ENCODE assay signal across 15 cellular contexts in the genomic region with DNA sequence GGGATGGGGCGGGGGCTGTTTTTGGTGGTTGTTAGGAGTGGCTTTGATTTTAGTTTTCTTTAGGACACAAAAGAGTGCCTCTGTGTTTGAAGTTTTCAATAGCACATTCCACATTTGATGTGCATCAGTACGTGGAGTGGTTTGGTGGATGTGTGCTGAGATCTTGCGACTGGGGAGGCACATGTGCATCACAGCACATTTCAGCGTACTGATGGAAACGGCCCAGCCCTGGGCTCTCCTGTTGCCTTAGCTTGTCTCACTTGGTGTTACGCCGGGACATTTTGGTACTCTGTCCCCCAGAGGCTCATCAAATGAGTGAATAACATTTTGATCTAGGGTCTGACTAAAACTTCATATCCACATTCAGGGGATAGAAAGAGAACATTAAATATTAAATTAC.
DNase-seq lines count a peak whose midpoint lies in the region; ATAC-seq and TF ChIP-seq lines count a peak whose summit lies in the region.
"Had no signal": no experiment of that assay in that cellular context is flagged by ENCODE, and none has a peak within 500 bp of the region (broad histone marks: within the 10 kb centered on the region; RNA-seq: fewer than 3 reads in every experiment).

No MANE protein-coding gene starts in this region.

- peak; percentile 35 for ATAC-seq in left ventricle myocardium superior
- ATAC-seq in natural killer cell, result no peak
- ATAC-seq in HG03108 (IDR thresholded peaks at IDR 0.05; ENCODE audit: unreplicated experiment), result no peak

- DNase-seq in left ventricle myocardium superior, result no peak
- no peak for DNase-seq in cardiac septum (ENCODE audit: low spot score)
- no peak for DNase-seq in activated naive CD8-positive, alpha-beta T cell treated with anti-CD3 and anti-CD28 coated beads for 36 hours
- no peak for DNase-seq in natural killer cell
- no peak for DNase-seq in vagina (ENCODE audit: extremely low spot score in 2 of 2)
- no peak for DNase-seq in Kasumi-1 (lab: John Stamatoyannopoulos, UW)
- DNase-seq in effector CD8-positive, alpha-beta T cell (lab: John Stamatoyannopoulos, UW), result no peak
- DNase-seq: activated T-cell treated with anti-CD3 and anti-CD28 coated beads for 4 hours, DMS153, MM.1S, NCI-H2081, NCI-H774, WERI-Rb-1 had no signal

- peak overlapping the region; percentile 27 for H3K4me3 Mint-ChIP-seq in activated naive CD8-positive, alpha-beta T cell treated with anti-CD3 and anti-CD28 coated beads for 36 hours
- H3K4me3 Mint-ChIP-seq in natural killer cell, result no peak overlapping the region
- H3K4me3 Mint-ChIP-seq: dendritic cell treated with granulocyte-macrophage colony-stimulating factor and Interleukin-4, amounts not matched to agents 40 ng/mL and 50 ng/mL, for 4 days had no signal

- H3K36me3 Mint-ChIP-seq in activated naive CD8-positive, alpha-beta T cell treated with anti-CD3 and anti-CD28 coated beads for 36 hours, result peaks cover 46% of the 10 kb centered on the region
- H3K36me3 Mint-ChIP-seq in natural killer cell, result no peaks in the 10 kb centered on the region

- TF ChIP-seq CTCF in natural killer cell (IDR thresholded peaks at IDR 0.05) (no peak), vagina (IDR thresholded peaks at IDR 0.05) (no peak)

- peaks cover 13% of the 10 kb centered on the region for H3K4me1 ChIP-seq in vagina

- H3K36me3 ChIP-seq in vagina, result peaks cover 0 to 18% of the 10 kb centered on the region in 2 donors

- no peaks in the 10 kb centered on the region for H3K27me3 ChIP-seq in vagina

- H3K27ac ChIP-seq in vagina, result peak overlapping the region; percentile 51
- H3K27ac ChIP-seq: WERI-Rb-1 had no signal

- H3K9me3 ChIP-seq in vagina, result no peaks in the 10 kb centered on the region

- H3K9me3 Mint-ChIP-seq in activated naive CD8-positive, alpha-beta T cell treated with anti-CD3 and anti-CD28 coated beads for 36 hours, result peaks cover 1% of the 10 kb centered on the region
- peaks cover 0 to 2% of the 10 kb centered on the region in 2 donors for H3K9me3 Mint-ChIP-seq in natural killer cell
- H3K9me3 Mint-ChIP-seq: dendritic cell treated with granulocyte-macrophage colony-stimulating factor and Interleukin-4, amounts not matched to agents 40 ng/mL and 50 ng/mL, for 4 days had no signal

- H3K27ac Mint-ChIP-seq in activated naive CD8-positive, alpha-beta T cell treated with anti-CD3 and anti-CD28 coated beads for 36 hours, result peak overlapping the region; percentile 85
- peak overlapping the region; percentile 76 to 79 for H3K27ac Mint-ChIP-seq in natural killer cell

- H3K4me1 Mint-ChIP-seq in activated naive CD8-positive, alpha-beta T cell treated with anti-CD3 and anti-CD28 coated beads for 36 hours, result peaks cover 67% of the 10 kb centered on the region
- H3K4me1 Mint-ChIP-seq in natural killer cell, result peaks cover 45 to 50% of the 10 kb centered on the region in 2 donors

- H3K4me3 ChIP-seq in vagina, result no peak overlapping the region

- no peaks in the 10 kb centered on the region for H3K27me3 Mint-ChIP-seq in activated naive CD8-positive, alpha-beta T cell treated with anti-CD3 and anti-CD28 coated beads for 36 hours
- no peaks in the 10 kb centered on the region for H3K27me3 Mint-ChIP-seq in natural killer cell (ENCODE audit: low read depth in 2 of 2)
- H3K27me3 Mint-ChIP-seq: dendritic cell treated with granulocyte-macrophage colony-stimulating factor and Interleukin-4, amounts not matched to agents 40 ng/mL and 50 ng/mL, for 4 days had no signal

- intact Hi-C loops in left ventricle myocardium superior (cut with micrococcal nuclease), result no loop called here
- intact Hi-C loops in cardiac septum (cut with DNase I), result no loop called here
- intact Hi-C loops in natural killer cell (cut with micrococcal nuclease), result no loop called here
- intact Hi-C loops in vagina (cut with DNase I), result loop anchor here (10.0 kb wide), 1 partner anchor 74 kb away; a partner anchor contains a TSS

- TF ChIP-seq POLR2A in vagina (IDR thresholded peaks at IDR 0.05), result no peak
